ENCODE assay signal across 8 cellular contexts in genomic region chr18:12236934-12237832, GRCh38. TPM values are rescaled to one million over a fixed set of nuclear protein-coding genes. Genes with fewer than 3 reads are reported as not detected.
A peak's percentile ranks its signal among the peaks of the same experiment; 100 is the strongest.
DNase-seq lines count a peak whose midpoint lies in the region; ATAC-seq and TF ChIP-seq lines count a peak whose summit lies in the region.

No MANE protein-coding gene starts in this region.

- CTCF ChIA-PET in Caco-2 (lab: Charles Lee) = interaction anchor here (0.6 to 1.5 kb wide), 10 partner anchors 19 to 169 kb away, joined by 3 to 10 read pairs (median 4); partner anchors contain the start of gene ANKRD62

- TF ChIP-seq CTCF in Caco-2 (IDR thresholded peaks at IDR 0.05; ENCODE audit: insufficient read depth in 1 of 2, low read depth in 1 of 2, low read length in 1 of 2, severe bottlenecking in 1 of 2, unreplicated experiment in 1 of 2) = peak; percentile 92 to 95
- TF ChIP-seq CTCF in left ventricle myocardium inferior (IDR thresholded peaks at IDR 0.05; ENCODE audit: borderline replicate concordance) = peak; percentile 94
- TF ChIP-seq CTCF in gastrocnemius medialis (IDR thresholded peaks at IDR 0.05 in 4 of 5, conservative IDR thresholded peaks at IDR 0.05 in 1 of 5) = peak; percentile 37 to 83 (median 76)

- DNase-seq in Caco-2 (peak; percentile 74 to 87), LHCN-M2 (ENCODE audit: low read depth) (peak; percentile 34), SKM-1 treated with dmso at 0.1 percent for 144 hours (lab: John Stamatoyannopoulos, UW; ENCODE audit: unreplicated experiment) (peak; percentile 59), left ventricle myocardium inferior (peak; percentile 70), gastrocnemius medialis (peak; percentile 20 to 35)
- DNase-seq in activated naive CD8-positive, alpha-beta T cell treated with anti-CD3 and anti-CD28 coated beads for 36 hours = peak; percentile 71

- H3K4me3 ChIP-seq in Caco-2 (ENCODE audit: low read depth, low read length) (no peak overlapping the region), left ventricle myocardium inferior (no peak overlapping the region), gastrocnemius medialis (no peak overlapping the region)

- peak; percentile 82 for ATAC-seq in GM21447 (IDR thresholded peaks at IDR 0.05; ENCODE audit: unreplicated experiment)
- ATAC-seq in gastrocnemius medialis = peak; percentile 58 to 81
- ATAC-seq in HG02938 (IDR thresholded peaks at IDR 0.05; ENCODE audit: unreplicated experiment) = no peak

- TF ChIP-seq POLR2A in gastrocnemius medialis (IDR thresholded peaks at IDR 0.05) = no peak

- BruUV-seq in Caco-2 (replicated peaks; lab: Mats Ljungman, UMichigan) = no TSS peak

- POLR2A ChIA-PET in Caco-2 (lab: Charles Lee) = no interaction called here

- in situ Hi-C loops in gastrocnemius medialis (cut with MboI; ENCODE audit: low sequenced_read_pairs in 4 of 4) = loop anchor here in 3 of 4 donors (25.0 kb wide), 2 partner anchors 150 to 1625 kb away; partner anchors contain the start of gene ANKRD62 (in 1 of the 3)

- H3K4me1 Mint-ChIP-seq in Caco-2 (ENCODE audit: low read depth, unreplicated experiment) = no peaks in the 10 kb centered on the region
- peaks cover 4% of the 10 kb centered on the region for H3K4me1 Mint-ChIP-seq in activated naive CD8-positive, alpha-beta T cell treated with anti-CD3 and anti-CD28 coated beads for 36 hours

- H3K27me3 ChIP-seq in Caco-2 (replicated peaks; ENCODE audit: control insufficient read depth, insufficient read depth, low read length) (no peaks in the 10 kb centered on the region), left ventricle myocardium inferior (ENCODE audit: low read depth) (peaks cover 21% of the 10 kb centered on the region), gastrocnemius medialis (no peaks in the 10 kb centered on the region)

- intact Hi-C loops in Caco-2 (cut with micrococcal nuclease; ENCODE audit: unreplicated experiment) (loop anchor here (1.0 kb wide), 3 partner anchors 18 to 163 kb away; no protein-coding TSS in a partner anchor), left ventricle myocardium inferior (cut with micrococcal nuclease) (no loop called here), gastrocnemius medialis (cut with DNase I; ENCODE audit: low total_unique reads) (loop anchor here (5.0 to 10.0 kb wide), 2 partner anchors 145 to 1632 kb away; partner anchors contain the start of gene ANKRD62)

- H3K4me1 ChIP-seq in Caco-2 = no peaks in the 10 kb centered on the region
- H3K4me1 ChIP-seq in left ventricle myocardium inferior = peaks cover 8% of the 10 kb centered on the region
- H3K4me1 ChIP-seq in gastrocnemius medialis = no peaks in the 10 kb centered on the region

- H3K36me3 Mint-ChIP-seq in Caco-2 (ENCODE audit: insufficient read depth, unreplicated experiment) = no peaks in the 10 kb centered on the region
- H3K36me3 Mint-ChIP-seq in activated naive CD8-positive, alpha-beta T cell treated with anti-CD3 and anti-CD28 coated beads for 36 hours = no peaks in the 10 kb centered on the region

- H3K4me3 Mint-ChIP-seq in Caco-2 (ENCODE audit: unreplicated experiment) = no peak overlapping the region
- H3K4me3 Mint-ChIP-seq in activated naive CD8-positive, alpha-beta T cell treated with anti-CD3 and anti-CD28 coated beads for 36 hours = no peak overlapping the region

- H3K9me3 Mint-ChIP-seq in Caco-2 (ENCODE audit: unreplicated experiment) = no peaks in the 10 kb centered on the region
- H3K9me3 Mint-ChIP-seq in activated naive CD8-positive, alpha-beta T cell treated with anti-CD3 and anti-CD28 coated beads for 36 hours = no peaks in the 10 kb centered on the region

- H3K27ac Mint-ChIP-seq in Caco-2 (ENCODE audit: unreplicated experiment) = no peak overlapping the region
- H3K27ac Mint-ChIP-seq in activated naive CD8-positive, alpha-beta T cell treated with anti-CD3 and anti-CD28 coated beads for 36 hours = no peak overlapping the region

- H3K9me3 ChIP-seq in Caco-2 (no peaks in the 10 kb centered on the region), left ventricle myocardium inferior (replicated peaks) (no peaks in the 10 kb centered on the region), gastrocnemius medialis (no peaks in the 10 kb centered on the region)

- H3K36me3 ChIP-seq in Caco-2 (ENCODE audit: control insufficient read depth, insufficient read depth, low read length) (no peaks in the 10 kb centered on the region), left ventricle myocardium inferior (no peaks in the 10 kb centered on the region), gastrocnemius medialis (no peaks in the 10 kb centered on the region)

- peaks cover 13% of the 10 kb centered on the region for H3K27me3 Mint-ChIP-seq in Caco-2 (ENCODE audit: insufficient read depth, unreplicated experiment)
- H3K27me3 Mint-ChIP-seq in activated naive CD8-positive, alpha-beta T cell treated with anti-CD3 and anti-CD28 coated beads for 36 hours = peaks cover 16% of the 10 kb centered on the region

- H3K27ac ChIP-seq in left ventricle myocardium inferior (replicated peaks) (no peak overlapping the region), gastrocnemius medialis (no peak overlapping the region)

RNA-seq across cellular contexts. Expression of gene CIDEA, which starts 17.0 kb away (rescaled TPM):
- not detected in 2 replicates for total RNA-seq in Caco-2 (2022)
- total RNA-seq in LHCN-M2 (2014; rRNA removed) = not detected in 2 replicates
- polyA plus RNA-seq in LHCN-M2 (2012) = not detected
- not detected for total RNA-seq in activated naive CD8-positive, alpha-beta T cell treated with anti-CD3 and anti-CD28 coated beads for 36 hours
- 0.33 TPM for total RNA-seq in left ventricle myocardium inferior
- total RNA-seq in gastrocnemius medialis = 1 to 10 TPM in 1 of 4 donors, under 1 TPM in 1, not detected in 2; 0.33 to 7.4 TPM

Comparison
In these comparisons a context has a peak if more than half of its experiments do, and no peak if none do; other contexts are left out.
1. DNase-seq: peak in every context shown above with its lines; median percentile 80 in Caco-2; 71 in activated naive CD8-positive, alpha-beta T cell treated with anti-CD3 and anti-CD28 coated beads for 36 hours; 70 in left ventricle myocardium inferior; 59 in SKM-1 treated with dmso at 0.1 percent for 144 hours; 34 in LHCN-M2; 28 in gastrocnemius medialis.